23 cellular contexts compared by ENCODE assay signal in the genomic region with DNA sequence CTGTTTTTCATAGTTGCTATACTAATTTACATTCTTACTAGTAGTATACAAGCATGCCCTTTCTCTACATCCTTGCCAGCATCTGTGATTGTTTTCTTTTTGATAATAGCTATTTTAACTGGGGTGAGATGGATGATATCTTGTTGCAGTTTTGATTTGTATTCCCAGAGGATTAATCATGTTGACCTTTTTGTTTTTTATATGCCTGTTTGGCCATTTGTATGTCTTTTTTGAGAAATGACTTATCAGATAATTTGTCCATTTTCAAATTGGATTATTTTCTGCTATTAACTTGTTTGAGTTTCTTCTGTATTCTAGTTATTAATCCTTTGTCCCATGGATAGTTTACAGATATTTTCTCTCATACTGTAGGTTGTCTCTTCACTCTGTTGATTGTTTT.
DNase-seq lines count a peak whose midpoint lies in the region; ATAC-seq, FAIRE-seq and TF ChIP-seq lines count a peak whose summit lies in the region.
"Had no signal": no experiment of that assay in that cellular context is flagged by ENCODE, and none has a peak within 500 bp of the region (broad histone marks: within the 10 kb centered on the region; RNA-seq: fewer than 3 reads in every experiment).

No MANE protein-coding gene starts in this region.

- H3K79me2 ChIP-seq in SK-N-SH (ENCODE audit: insufficient read depth) = no peaks in the 10 kb centered on the region; the same call in 1 of the 2 replicates

- TF ChIP-seq EP300 in SK-N-SH (IDR thresholded peaks at IDR 0.05; ENCODE audit: borderline replicate concordance in 1 of 2, low read depth in 1 of 2, low read length in 1 of 2) = no peak

- CTCF ChIA-PET in SK-N-SH (lab: Yijun Ruan, JAX) = interaction anchor here (0.6 kb wide), 1 partner anchor 365 kb away, joined by 3 read pairs; no protein-coding TSS in a partner anchor

- no peak overlapping the region for H3K9ac ChIP-seq in SK-N-SH
- H3K9ac ChIP-seq: BLaER1 had no signal

- H3K36me3 ChIP-seq in SK-N-SH (replicated peaks in 1 of 2; ENCODE audit: control insufficient read depth in 1 of 2, insufficient read depth in 2 of 2, low read length in 1 of 2) = peaks cover 7 to 20% of the 10 kb centered on the region in 2 experiments

- H4K20me1 ChIP-seq in SK-N-SH (ENCODE audit: insufficient read depth) = no peaks in the 10 kb centered on the region
- H4K20me1 ChIP-seq: BLaER1 had no signal

- peaks cover 0 to 3% of the 10 kb centered on the region in 2 experiments; a peak in 2 of 4 replicates for H3K4me1 ChIP-seq in SK-N-SH (ENCODE audit: control insufficient read depth in 1 of 2, insufficient read depth in 2 of 2, low read depth in 1 of 2, low read length in 1 of 2)
- H3K4me1 ChIP-seq: BLaER1, Caco-2 had no signal

- H3K9me2 ChIP-seq in SK-N-SH = no peaks in the 10 kb centered on the region

- peak; percentile 94 for FAIRE-seq in endometrium (lab: Jason Lieb, UNC)
- FAIRE-seq: A204.1, GM12891, GM18507 had no signal

- POLR2A ChIA-PET in SK-N-SH (lab: Yijun Ruan, JAX) = no interaction called here

- no peak overlapping the region for H2AFZ ChIP-seq in SK-N-SH (ENCODE audit: low read depth)
- H2AFZ ChIP-seq: GM23338 had no signal

- DNase-seq in SK-N-SH (no peak), fibroblast of villous mesenchyme (ENCODE audit: low read depth) (peak; percentile 38), inferior parietal cortex (ENCODE audit: extremely low spot score) (no peak), iPS-NIHi7 (ENCODE audit: extremely low spot score) (no peak)
- DNase-seq: Caco-2; CD4-positive, CD25-positive, alpha-beta regulatory T cell; CD8-positive, alpha-beta T cell; DMS 273 treated with DMSO at 0.1 percent for 48 hours; DMS79; GF-D8; H9; HFFc6 had no signal

- no peak for TF ChIP-seq RAD21 in SK-N-SH (IDR thresholded peaks at IDR 0.05; ENCODE audit: low read length)

- no peak overlapping the region for H3K4me2 ChIP-seq in SK-N-SH
- H3K4me2 ChIP-seq: BLaER1, GM23338 had no signal

- no peak overlapping the region for H3K4me3 ChIP-seq in SK-N-SH (ENCODE audit: low read depth in 2 of 2, low read length in 1 of 2)
- no peak overlapping the region for H3K4me3 ChIP-seq in fibroblast of villous mesenchyme (ENCODE audit: low read depth, low read length)
- H3K4me3 ChIP-seq: BLaER1, GM23338 had no signal

- no peak overlapping the region; a peak in 1 of 4 replicates for H3K27ac ChIP-seq in SK-N-SH (ENCODE audit: low read depth in 2 of 2, low read length in 1 of 2)
- H3K27ac ChIP-seq: 22Rv1, BLaER1, C4-2B had no signal

- TF ChIP-seq CTCF in SK-N-SH (IDR thresholded peaks at IDR 0.05) = no peak
- no peak for TF ChIP-seq CTCF in fibroblast of villous mesenchyme (IDR thresholded peaks at IDR 0.05; ENCODE audit: insufficient read depth, low read depth, low read length)

- no peaks in the 10 kb centered on the region for H3K27me3 ChIP-seq in SK-N-SH (ENCODE audit: insufficient read depth)
- H3K27me3 ChIP-seq: BLaER1 had no signal

- H3K9me3 ChIP-seq in SK-N-SH = no peaks in the 10 kb centered on the region
- H3K9me3 ChIP-seq: Caco-2 had no signal

- ATAC-seq in SK-N-SH treated with all-trans-retinoic acid at 6 μM for 48 hours (no peak), HG02610 (IDR thresholded peaks at IDR 0.05; ENCODE audit: unreplicated experiment) (no peak)
- ATAC-seq: CD8-positive, alpha-beta T cell; GM23338; HCT116 had no signal

- H3F3A ChIP-seq in SK-N-SH (replicated peaks; ENCODE audit: insufficient read depth) = peaks cover 10% of the 10 kb centered on the region

TF ChIP-seq in SK-N-SH treated with all-trans-retinoic acid at 6 μM for 48 hours, 23 proteins besides CTCF, POLR2A, EP300 and RAD21:
- 0 out of 2 replicates have a peak, but pooled peaks have one; percentile 20 for TF ChIP-seq ESRRG (CRISPR knock-in tag; IDR thresholded peaks at IDR 0.05)
- peak; percentile 80 for TF ChIP-seq ISL1 (CRISPR knock-in tag; IDR thresholded peaks at IDR 0.05)
- no peak for TF ChIP-seq CSDC2 (CRISPR knock-in tag; IDR thresholded peaks at IDR 0.05)
- TF ChIP-seq TSHZ2 (CRISPR knock-in tag; IDR thresholded peaks at IDR 0.05) = 0 out of 2 replicates have a peak, but pooled peaks have one; percentile 58
- peak; percentile 37; the same call in 1 of the 2 replicates for TF ChIP-seq TCF4 (CRISPR knock-in tag; IDR thresholded peaks at IDR 0.05; ENCODE audit: borderline replicate concordance)

TF ChIP-seq in SK-N-SH, 30 proteins besides CTCF, POLR2A, EP300 and RAD21:
- TF ChIP-seq USF1 (IDR thresholded peaks at IDR 0.05; ENCODE audit: borderline replicate concordance, low read depth) (no peak), JUND (IDR thresholded peaks at IDR 0.05) (no peak), GABPA (IDR thresholded peaks at IDR 0.05; ENCODE audit: low read depth) (no peak), NFIC (IDR thresholded peaks at IDR 0.05; ENCODE audit: borderline replicate concordance) (no peak), SMC3 (IDR thresholded peaks at IDR 0.05; ENCODE audit: low read depth, low read length) (no peak), TAF1 (IDR thresholded peaks at IDR 0.05; ENCODE audit: borderline replicate concordance, low read depth, low read length) (no peak), SIN3A (IDR thresholded peaks at IDR 0.05; ENCODE audit: borderline replicate concordance, low read depth, low read length) (no peak), TCF12 (IDR thresholded peaks at IDR 0.05) (no peak), PBX3 (IDR thresholded peaks at IDR 0.05) (no peak), USF2 (IDR thresholded peaks at IDR 0.05; ENCODE audit: borderline replicate concordance, low read depth, low read length) (no peak), CHD2 (IDR thresholded peaks at IDR 0.05; ENCODE audit: low read length, partially characterized antibody) (no peak), RXRA (IDR thresholded peaks at IDR 0.05; ENCODE audit: borderline replicate concordance, low read depth) (no peak), GATA2 (CRISPR knock-in tag; IDR thresholded peaks at IDR 0.05) (no peak), POLR2AphosphoS5 (IDR thresholded peaks at IDR 0.05; ENCODE audit: low read depth, low read length) (no peak), TEAD4 (IDR thresholded peaks at IDR 0.05; ENCODE audit: borderline replicate concordance, insufficient read depth) (no peak), MAX (IDR thresholded peaks at IDR 0.05; ENCODE audit: low read depth) (no peak)
- TF ChIP-seq, protein P1, sequence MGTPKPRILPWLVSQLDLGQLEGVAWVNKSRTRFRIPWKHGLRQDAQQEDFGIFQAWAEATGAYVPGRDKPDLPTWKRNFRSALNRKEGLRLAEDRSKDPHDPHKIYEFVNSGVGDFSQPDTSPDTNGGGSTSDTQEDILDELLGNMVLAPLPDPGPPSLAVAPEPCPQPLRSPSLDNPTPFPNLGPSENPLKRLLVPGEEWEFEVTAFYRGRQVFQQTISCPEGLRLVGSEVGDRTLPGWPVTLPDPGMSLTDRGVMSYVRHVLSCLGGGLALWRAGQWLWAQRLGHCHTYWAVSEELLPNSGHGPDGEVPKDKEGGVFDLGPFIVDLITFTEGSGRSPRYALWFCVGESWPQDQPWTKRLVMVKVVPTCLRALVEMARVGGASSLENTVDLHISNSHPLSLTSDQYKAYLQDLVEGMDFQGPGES (IDR thresholded peaks at IDR 0.05; ENCODE audit: low read depth, low read length) = no peak
